8 cellular contexts compared by ENCODE assay signal in genomic region chr12:49707127-49707811, GRCh38. TPM values are rescaled to one million over a fixed set of nuclear protein-coding genes. Genes with fewer than 3 reads are reported as not detected.
DNase-seq lines count a peak whose midpoint lies in the region; ATAC-seq and TF ChIP-seq lines count a peak whose summit lies in the region.

FMNL3 (minus strand) TSS chr12:49707405; CDS start chr12:49707180, 225 bp downstream.

- peak; percentile 91 for ATAC-seq in GM19372 (IDR thresholded peaks at IDR 0.05; ENCODE audit: low read depth, unreplicated experiment)
- peak; percentile 82 for ATAC-seq in HG03521 (IDR thresholded peaks at IDR 0.05; ENCODE audit: unreplicated experiment)

- peak within 1 kb of the TSS; percentile 63 to 68 for H3K27ac ChIP-seq in liver (ENCODE audit: low read depth in 1 of 2, low read length in 2 of 2)

- H3K36me3 Mint-ChIP-seq in CD14-positive monocyte, result peaks cover 3 to 8% of the 10 kb centered on the region in 2 donors
- peaks cover 16% of the 10 kb centered on the region for H3K36me3 Mint-ChIP-seq in dendritic cell treated with granulocyte-macrophage colony-stimulating factor and Interleukin-4, amounts not matched to agents 40 ng/mL and 50 ng/mL, for 4 days (ENCODE audit: low read depth)

- H3K27ac Mint-ChIP-seq in CD14-positive monocyte, result peak within 1 kb of the TSS in 5 of 7 donors; percentile 31 to 86 (median 82)
- H3K27ac Mint-ChIP-seq in dendritic cell treated with granulocyte-macrophage colony-stimulating factor and Interleukin-4, amounts not matched to agents 40 ng/mL and 50 ng/mL, for 4 days, result peak within 1 kb of the TSS; percentile 94

- H3K4me1 ChIP-seq in liver (ENCODE audit: control insufficient read depth in 4 of 4, insufficient read depth in 4 of 4, low read length in 3 of 4), result peaks cover 3 to 4% (median 3%) of the 10 kb centered on the region in 4 donors

- peaks cover 10 to 21% (median 15%) of the 10 kb centered on the region in 3 donors for H3K27me3 Mint-ChIP-seq in CD14-positive monocyte (ENCODE audit: low read depth in 3 of 3)
- peaks cover 29% of the 10 kb centered on the region for H3K27me3 Mint-ChIP-seq in dendritic cell treated with granulocyte-macrophage colony-stimulating factor and Interleukin-4, amounts not matched to agents 40 ng/mL and 50 ng/mL, for 4 days

- peak within 1 kb of the TSS in 1 of 2 donors; percentile 56 for H3K9ac ChIP-seq in liver (ENCODE audit: low read depth in 1 of 2, low read length in 2 of 2)

- TF ChIP-seq CTCF in CD14-positive monocyte (IDR thresholded peaks at IDR 0.05) (peak; percentile 95), liver (IDR thresholded peaks at IDR 0.05; ENCODE audit: low read depth, low read length, missing input control) (peak; percentile 94)

- peak; percentile 96 for DNase-seq in CD14-positive monocyte (ENCODE audit: low spot score)
- peak; percentile 99 for DNase-seq in NCI-H69 (lab: John Stamatoyannopoulos, UW)
- peak; percentile 96 to 97 for DNase-seq in activated CD4-positive, alpha-beta T cell treated with anti-CD3 and anti-CD28 coated beads, Interleukin-2, amount 50 U/mL, for 24 hours (ENCODE audit: low read depth in 1 of 2, low spot score in 1 of 2)
- peak; percentile 99 for DNase-seq in stimulated activated CD4-positive, alpha-beta T cell treated with anti-CD3 and anti-CD28 coated beads, Interleukin-4, amount 100 ng/mL, for 24 hours

- no peaks in the 10 kb centered on the region for H3K9me3 ChIP-seq in liver (ENCODE audit: control insufficient read depth in 4 of 4, low read length in 3 of 4)

- H3K27me3 ChIP-seq in liver (ENCODE audit: control insufficient read depth in 4 of 4, insufficient read depth in 4 of 4, low read length in 3 of 4), result no peaks in the 10 kb centered on the region

- TF ChIP-seq RAD21 in liver (IDR thresholded peaks at IDR 0.05), result peak; percentile 91

- no peaks in the 10 kb centered on the region for H3K9me3 Mint-ChIP-seq in CD14-positive monocyte
- no peaks in the 10 kb centered on the region for H3K9me3 Mint-ChIP-seq in dendritic cell treated with granulocyte-macrophage colony-stimulating factor and Interleukin-4, amounts not matched to agents 40 ng/mL and 50 ng/mL, for 4 days

- peaks cover 43% of the 10 kb centered on the region for H3K4me1 Mint-ChIP-seq in CD14-positive monocyte
- H3K4me1 Mint-ChIP-seq in dendritic cell treated with granulocyte-macrophage colony-stimulating factor and Interleukin-4, amounts not matched to agents 40 ng/mL and 50 ng/mL, for 4 days (ENCODE audit: low read depth), result peaks cover 58% of the 10 kb centered on the region

- peak within 1 kb of the TSS; percentile 96 for H3K4me3 Mint-ChIP-seq in CD14-positive monocyte
- H3K4me3 Mint-ChIP-seq in dendritic cell treated with granulocyte-macrophage colony-stimulating factor and Interleukin-4, amounts not matched to agents 40 ng/mL and 50 ng/mL, for 4 days, result peak within 1 kb of the TSS; percentile 99

- H3K4me3 ChIP-seq in liver (ENCODE audit: low read depth in 1 of 3, low read length in 3 of 3), result peak within 1 kb of the TSS in 2 of 3 donors; percentile 46 to 66

- H3K36me3 ChIP-seq in liver (ENCODE audit: control insufficient read depth in 4 of 4, insufficient read depth in 3 of 4, low read depth in 1 of 4, low read length in 3 of 4), result no peaks in the 10 kb centered on the region

- under 1% methylated on average over 94 of the region's 94 CpGs for WGBS in liver

- intact Hi-C loops in CD14-positive monocyte (cut with micrococcal nuclease), result loop anchor here (1.0 to 10.0 kb wide), 4 partner anchors 35 to 1218 kb away; partner anchors contain the start of gene TMBIM6 (in 1 of the 2)
- intact Hi-C loops in dendritic cell treated with granulocyte-macrophage colony-stimulating factor and Interleukin-4, amounts not matched to agents 40 ng/mL and 50 ng/mL, for 4 days (cut with micrococcal nuclease), result loop anchor here (1.0 to 5.0 kb wide), 4 partner anchors 34 to 140 kb away; partner anchors contain the start of genes MCRS1 and TMBIM6

TF ChIP-seq in liver, 16 proteins besides CTCF, POLR2A, EP300 and RAD21:
- TF ChIP-seq EGR1 (IDR thresholded peaks at IDR 0.05; ENCODE audit: low read depth in 2 of 2), result no peak
- no peak for TF ChIP-seq RXRA (IDR thresholded peaks at IDR 0.05)
- TF ChIP-seq MAX (IDR thresholded peaks at IDR 0.05), result peak; percentile 75
- no peak for TF ChIP-seq FOXA1 (IDR thresholded peaks at IDR 0.05)
- TF ChIP-seq SP1 (IDR thresholded peaks at IDR 0.05), result peak; percentile 60
- no peak for TF ChIP-seq YY1 (IDR thresholded peaks at IDR 0.05)

RNA-seq across cellular contexts. Expression of gene FMNL3, which starts in this region (rescaled TPM):
- 1 to 10 TPM; 1.5 to 1.7 TPM for polyA plus RNA-seq in CD14-positive monocyte
- 1 to 10 TPM; 4.0 to 4.5 TPM for total RNA-seq in liver
- 1 to 10 TPM in 1 of 2 donors, under 1 TPM in 1; 0.72 to 1.2 TPM for polyA plus RNA-seq in liver

Comparison
In these comparisons a context has a peak if more than half of its experiments do, and no peak if none do; other contexts are left out.
1. Peak in every context shown above with its lines: DNase-seq, ATAC-seq, H3K4me3 ChIP-seq and H3K27ac ChIP-seq.